Comparison of ENCODE assay signal across 21 cellular contexts in genomic region chr17:15663691-15664090, GRCh38.
"Had no signal": no experiment of that assay in that cellular context is flagged by ENCODE, and none has a peak within 500 bp of the region (broad histone marks: within the 10 kb centered on the region; RNA-seq: fewer than 3 reads in every experiment).

No MANE protein-coding gene starts in this region.

- H3K9me3 Mint-ChIP-seq: mesothelial cell of epicardium; naive B cell; natural killer cell; nephron progenitor cell; stimulated activated naive B cell treated with anti-CD40 and anti-IgM and Interleukin-4, amounts not matched to agents 10 μg/mL and 1 μg/mL and 100 μg/mL, for 72 hours had no signal

- H3K27me3 Mint-ChIP-seq: naive B cell; stimulated activated naive B cell treated with anti-CD40 and anti-IgM and Interleukin-4, amounts not matched to agents 10 μg/mL and 1 μg/mL and 100 μg/mL, for 72 hours had no signal

- H3K27ac Mint-ChIP-seq: mesothelial cell of epicardium, natural killer cell, nephron progenitor cell had no signal

- DNase-seq: heart right ventricle; left ventricle myocardium inferior; mesendoderm; mucosa of descending colon; naive B cell; natural killer cell; nephron progenitor cell; nucleus accumbens; right lobe of liver; stimulated activated CD4-positive, alpha-beta T cell treated with anti-CD3 and anti-CD28 coated beads, Interleukin-12 subunit alpha, Interleukin-12 subunit beta, amount 100 ng/mL, for 4 hours; stimulated activated CD4-positive, alpha-beta T cell treated with anti-CD3 and anti-CD28 coated beads, Interleukin-15, amount 100 ng/mL, for 24 hours; stimulated activated CD4-positive, alpha-beta T cell treated with anti-CD3 and anti-CD28 coated beads, Interleukin-2, amount 100 ng/mL, for 24 hours; stimulated activated CD4-positive, alpha-beta T cell treated with anti-CD3 and anti-CD28 coated beads, Interleukin-4, amount 100 ng/mL, for 1 hour; stimulated activated naive B cell treated with anti-CD40 and anti-IgM and Interleukin-4, amounts not matched to agents 10 μg/mL and 1 μg/mL and 100 μg/mL, for 72 hours; stimulated activated naive CD8-positive, alpha-beta T cell treated with anti-CD3 and anti-CD28 coated beads, Interleukin-15, Interleukin-2, amounts not matched to agents 100 U/mL and 50 U/mL, for 24 hours; stomach; testis; thyroid gland; transverse colon; upper lobe of left lung had no signal

- H3K36me3 Mint-ChIP-seq: natural killer cell had no signal

- H3K4me3 Mint-ChIP-seq: mesothelial cell of epicardium; naive B cell; natural killer cell; nephron progenitor cell; stimulated activated naive B cell treated with anti-CD40 and anti-IgM and Interleukin-4, amounts not matched to agents 10 μg/mL and 1 μg/mL and 100 μg/mL, for 72 hours had no signal
